ENCODE assay signal across 8 cellular contexts in the genomic region with DNA sequence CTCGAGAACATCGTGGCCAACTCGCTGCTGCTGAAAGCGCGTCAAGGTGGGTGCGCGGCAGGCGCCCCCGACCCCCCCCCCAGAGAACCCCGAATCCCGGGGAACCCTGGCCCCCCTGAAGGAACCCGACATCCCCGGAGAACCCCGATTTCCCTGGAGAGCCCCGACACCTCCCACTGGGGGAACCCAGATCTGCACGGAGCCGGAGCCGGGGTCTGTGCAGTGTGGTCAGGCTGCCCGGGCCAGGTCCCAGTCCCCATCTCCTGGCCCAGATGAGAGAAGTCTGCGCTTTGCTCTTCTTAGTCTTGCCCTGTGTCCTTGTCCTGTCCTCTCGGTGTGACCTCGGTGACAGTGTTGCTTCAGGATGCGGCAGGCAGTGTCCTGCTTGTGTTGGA. TPM values are rescaled to one million over a fixed set of nuclear protein-coding genes. Genes with fewer than 3 reads are reported as not detected.
DNase-seq lines count a peak whose midpoint lies in the region; ATAC-seq and TF ChIP-seq lines count a peak whose summit lies in the region.

No MANE protein-coding gene starts in this region.

- no peaks in the 10 kb centered on the region for H3K9me3 ChIP-seq in neural cell (ENCODE audit: low read length)

- no peak for TF ChIP-seq CTCF in Calu3 (IDR thresholded peaks at IDR 0.05; ENCODE audit: unreplicated experiment)
- TF ChIP-seq CTCF in epithelial cell of proximal tubule (conservative IDR thresholded peaks at IDR 0.05; ENCODE audit: low read depth, low read length), result no peak
- no peak for TF ChIP-seq CTCF in neural cell (IDR thresholded peaks at IDR 0.05; ENCODE audit: poor library complexity, severe bottlenecking)

- H3F3A ChIP-seq in neural cell (ENCODE audit: insufficient read depth, low read length, poor library complexity, severe bottlenecking), result no peaks in the 10 kb centered on the region

- peak overlapping the region; percentile 45 for H2AFZ ChIP-seq in neural cell (ENCODE audit: low read depth, low read length)

- H4K20me1 ChIP-seq in neural cell (ENCODE audit: insufficient read depth), result no peaks in the 10 kb centered on the region

- no peaks in the 10 kb centered on the region for H3K9me2 ChIP-seq in neural cell (ENCODE audit: insufficient read depth, low read length)

- CTCF ChIA-PET in Calu3 (lab: Charles Lee), result interaction anchor here (0.7 to 1.1 kb wide), 3 partner anchors 45 to 823 kb away, joined by 3 to 5 read pairs (median 3); a partner anchor contains a TSS

- no peaks in the 10 kb centered on the region for H3K27me3 ChIP-seq in neural cell (ENCODE audit: insufficient read depth, low read depth, low read length)

- peak overlapping the region; percentile 80 for H3K9ac ChIP-seq in neural cell (ENCODE audit: low read length)

- peaks cover 9% of the 10 kb centered on the region for H3K27me3 Mint-ChIP-seq in Calu3 (ENCODE audit: unreplicated experiment)

- H3K4me3 ChIP-seq in epithelial cell of proximal tubule (ENCODE audit: low read depth, low read length), result peak overlapping the region; percentile 87
- H3K4me3 ChIP-seq in neural cell (ENCODE audit: low read length), result peak overlapping the region; percentile 97

- H3K4me2 ChIP-seq in neural cell (ENCODE audit: low read length), result peak overlapping the region; percentile 89

- TF ChIP-seq RAD21 in neural cell (conservative IDR thresholded peaks at IDR 0.05), result no peak

- no peak for TF ChIP-seq EP300 in neural cell (conservative IDR thresholded peaks at IDR 0.05; ENCODE audit: poor library complexity, severe bottlenecking)

- peaks cover 32% of the 10 kb centered on the region for H3K36me3 Mint-ChIP-seq in Calu3 (ENCODE audit: insufficient read depth, unreplicated experiment)

- peak overlapping the region; percentile 68 for H3K27ac ChIP-seq in neural cell (ENCODE audit: low read length)

- no peaks in the 10 kb centered on the region for H3K4me1 Mint-ChIP-seq in Calu3 (ENCODE audit: low read depth, unreplicated experiment)

- DNase-seq in Calu3 (no peak), OCI-M1 (lab: John Stamatoyannopoulos, UW) (peak; percentile 50), epithelial cell of proximal tubule (ENCODE audit: low read depth) (no peak), KBM-7 (no peak), GM19238 (ENCODE audit: insufficient read length, low spot score) (no peak)
- DNase-seq in stimulated activated naive CD4-positive, alpha-beta T cell (lab: John Stamatoyannopoulos, UW), result no peak

- intact Hi-C loops in Calu3 (cut with micrococcal nuclease; ENCODE audit: unreplicated experiment), result no loop called here

- no peaks in the 10 kb centered on the region for H3K9me3 Mint-ChIP-seq in Calu3 (ENCODE audit: low read depth, unreplicated experiment)

- no peaks in the 10 kb centered on the region for H3K36me3 ChIP-seq in neural cell (ENCODE audit: insufficient read depth, low read length)

- no peak for ATAC-seq in GM19397 (IDR thresholded peaks at IDR 0.05; ENCODE audit: unreplicated experiment)

- no TSS peak for BruUV-seq in Calu3 (replicated peaks; lab: Mats Ljungman, UMichigan)

- in situ Hi-C loops in KBM-7 (cut with MboI; ENCODE audit: low pct_unique_long_range_greater_than_20kb, low sequenced_read_pairs), result no loop called here

- peaks cover 15% of the 10 kb centered on the region for H3K79me2 ChIP-seq in neural cell (replicated peaks; ENCODE audit: insufficient read depth, low read length)

- H3K4me3 Mint-ChIP-seq in Calu3 (ENCODE audit: low read depth, unreplicated experiment), result peak overlapping the region; percentile 79

- H3K27ac Mint-ChIP-seq in Calu3 (ENCODE audit: unreplicated experiment), result no peak overlapping the region

TF ChIP-seq in neural cell, 6 proteins besides CTCF, POLR2A, EP300 and RAD21:
- TF ChIP-seq EZH2 (IDR thresholded peaks at IDR 0.05; ENCODE audit: borderline replicate concordance, insufficient read depth, low read length, poor library complexity, severe bottlenecking) (no peak), MXI1 (conservative IDR thresholded peaks at IDR 0.05; ENCODE audit: poor library complexity, severe bottlenecking) (no peak), TAF1 (IDR thresholded peaks at IDR 0.05; ENCODE audit: low read depth) (no peak), POLR2AphosphoS5 (IDR thresholded peaks at IDR 0.05) (no peak), SMC3 (conservative IDR thresholded peaks at IDR 0.05; ENCODE audit: poor library complexity) (no peak)
- TF ChIP-seq, protein P1, sequence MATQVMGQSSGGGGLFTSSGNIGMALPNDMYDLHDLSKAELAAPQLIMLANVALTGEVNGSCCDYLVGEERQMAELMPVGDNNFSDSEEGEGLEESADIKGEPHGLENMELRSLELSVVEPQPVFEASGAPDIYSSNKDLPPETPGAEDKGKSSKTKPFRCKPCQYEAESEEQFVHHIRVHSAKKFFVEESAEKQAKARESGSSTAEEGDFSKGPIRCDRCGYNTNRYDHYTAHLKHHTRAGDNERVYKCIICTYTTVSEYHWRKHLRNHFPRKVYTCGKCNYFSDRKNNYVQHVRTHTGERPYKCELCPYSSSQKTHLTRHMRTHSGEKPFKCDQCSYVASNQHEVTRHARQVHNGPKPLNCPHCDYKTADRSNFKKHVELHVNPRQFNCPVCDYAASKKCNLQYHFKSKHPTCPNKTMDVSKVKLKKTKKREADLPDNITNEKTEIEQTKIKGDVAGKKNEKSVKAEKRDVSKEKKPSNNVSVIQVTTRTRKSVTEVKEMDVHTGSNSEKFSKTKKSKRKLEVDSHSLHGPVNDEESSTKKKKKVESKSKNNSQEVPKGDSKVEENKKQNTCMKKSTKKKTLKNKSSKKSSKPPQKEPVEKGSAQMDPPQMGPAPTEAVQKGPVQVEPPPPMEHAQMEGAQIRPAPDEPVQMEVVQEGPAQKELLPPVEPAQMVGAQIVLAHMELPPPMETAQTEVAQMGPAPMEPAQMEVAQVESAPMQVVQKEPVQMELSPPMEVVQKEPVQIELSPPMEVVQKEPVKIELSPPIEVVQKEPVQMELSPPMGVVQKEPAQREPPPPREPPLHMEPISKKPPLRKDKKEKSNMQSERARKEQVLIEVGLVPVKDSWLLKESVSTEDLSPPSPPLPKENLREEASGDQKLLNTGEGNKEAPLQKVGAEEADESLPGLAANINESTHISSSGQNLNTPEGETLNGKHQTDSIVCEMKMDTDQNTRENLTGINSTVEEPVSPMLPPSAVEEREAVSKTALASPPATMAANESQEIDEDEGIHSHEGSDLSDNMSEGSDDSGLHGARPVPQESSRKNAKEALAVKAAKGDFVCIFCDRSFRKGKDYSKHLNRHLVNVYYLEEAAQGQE (IDR thresholded peaks at IDR 0.05; ENCODE audit: borderline replicate concordance), result no peak
TF ChIP-seq in neural cell: peak in this region for 0.

RNA-seq across cellular contexts. Expression of a gene that starts 0.7 kb away (rescaled TPM):
- total RNA-seq in Calu3 (2022) (0.80 and 1.1 TPM in 2 replicates), epithelial cell of proximal tubule (1.3 and 2.8 TPM in 2 replicates)
- polyA plus RNA-seq in neural cell, result 17.4 and 21.3 TPM in 2 replicates
- polyA minus RNA-seq in neural cell, result 29.5 and 32.9 TPM in 2 replicates

RNA-seq across cellular contexts. Expression of a gene that starts 0.9 kb away (rescaled TPM):
- total RNA-seq in Calu3 (2022) (29.1 and 29.4 TPM in 2 replicates), epithelial cell of proximal tubule (26.0 and 35.1 TPM in 2 replicates)
- polyA plus RNA-seq in neural cell, result 5.5 and 6.3 TPM in 2 replicates
- polyA minus RNA-seq in neural cell, result 11.2 and 13.4 TPM in 2 replicates
